21 cellular contexts compared by ENCODE assay signal in genomic region chr12:132139912-132140311, GRCh38.
"Had no signal": no experiment of that assay in that cellular context is flagged by ENCODE, and none has a peak within 500 bp of the region (broad histone marks: within the 10 kb centered on the region; RNA-seq: fewer than 3 reads in every experiment).

No MANE protein-coding gene starts in this region.

- H3K27ac ChIP-seq: epithelial cell of prostate, gastroesophageal sphincter, heart left ventricle, thoracic aorta had no signal

- DNase-seq: activated CD4-positive, alpha-beta T cell treated with anti-CD3 and anti-CD28 coated beads, Interleukin-2, amount 50 U/mL, for 4 hours; amniotic stem cell; cerebellar nuclear complex; cortex of kidney; endodermal cell; left cardiac atrium; retina; SK-N-SH; stimulated activated CD4-positive, alpha-beta T cell treated with anti-CD3 and anti-CD28 coated beads, Interleukin-4, amount 100 ng/mL, for 1 hour; stimulated activated naive CD4-positive, alpha-beta T cell had no signal

- H3K9me3 Mint-ChIP-seq: activated T-helper 1 cell treated with anti-CD3 and anti-CD28 coated beads, Interleukin-12 subunit alpha, Interleukin-12 subunit beta, Interleukin-2, Interleukin-4 antibody, amounts not matched to agents 30 ng/mL and 10 ng/mL and 1 ng/mL, durations not matched to agents 14 hours and 24 hours and 36 hours; endodermal cell; type B pancreatic cell had no signal

- FAIRE-seq: bronchial epithelial cell, islet of Langerhans, TTC549 had no signal

- H3K27ac Mint-ChIP-seq: activated naive CD8-positive, alpha-beta T cell; activated T-helper 1 cell treated with anti-CD3 and anti-CD28 coated beads, Interleukin-12 subunit alpha, Interleukin-12 subunit beta, Interleukin-2, Interleukin-4 antibody, amounts not matched to agents 30 ng/mL and 10 ng/mL and 1 ng/mL, durations not matched to agents 14 hours and 24 hours and 36 hours; endodermal cell; progenitor cell of endocrine pancreas; type B pancreatic cell had no signal

- H3K9me3 ChIP-seq: gastroesophageal sphincter, heart left ventricle, SK-N-SH, thoracic aorta had no signal

- H3K27me3 Mint-ChIP-seq: activated naive CD8-positive, alpha-beta T cell; type B pancreatic cell had no signal

- H3K4me3 Mint-ChIP-seq: activated naive CD8-positive, alpha-beta T cell; endodermal cell; type B pancreatic cell had no signal

- ATAC-seq: gastroesophageal sphincter, heart left ventricle, left cardiac atrium had no signal

- H3K9ac ChIP-seq: SK-N-SH had no signal

- H3K4me3 ChIP-seq: gastroesophageal sphincter, heart left ventricle, thoracic aorta had no signal

- H3K27me3 ChIP-seq: gastroesophageal sphincter, heart left ventricle had no signal

- H3K4me2 ChIP-seq: SK-N-SH had no signal
